In the genomic region with DNA sequence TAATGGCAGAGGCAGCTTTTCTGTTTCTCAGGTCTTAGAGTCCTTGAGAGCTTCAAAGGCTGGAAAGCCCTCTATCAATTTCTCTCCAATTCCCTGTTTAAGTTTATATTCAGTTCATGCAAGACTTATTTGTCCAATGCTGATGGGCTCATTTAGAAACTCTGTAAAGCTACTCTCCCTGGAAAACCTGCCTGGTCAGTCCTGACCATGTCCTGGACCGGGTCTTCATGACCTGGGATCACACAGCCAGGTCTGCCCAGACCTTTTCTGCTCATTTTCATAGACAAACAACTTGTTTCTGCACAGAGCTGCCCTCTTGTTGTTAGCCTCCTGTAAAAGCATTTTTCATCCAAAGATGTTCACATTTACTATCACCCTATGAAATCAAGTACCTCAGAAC, we compare ENCODE assay signal across 31 cellular contexts.
A peak's percentile ranks its signal among the peaks of the same experiment; 100 is the strongest.
DNase-seq lines count a peak whose midpoint lies in the region; ATAC-seq and TF ChIP-seq lines count a peak whose summit lies in the region.
"Had no signal": no experiment of that assay in that cellular context is flagged by ENCODE, and none has a peak within 500 bp of the region (broad histone marks: within the 10 kb centered on the region; RNA-seq: fewer than 3 reads in every experiment).

No MANE protein-coding gene starts in this region.

- H3K4me1 Mint-ChIP-seq in activated T-helper 2 cell treated with anti-CD3 and anti-CD28 coated beads, Interferon-gamma antibody, Interleukin-2, Interleukin-4, amounts not matched to agents 10 μg/mL and 5 μg/mL and 100 μg/mL, durations not matched to agents 14 hours and 24 hours and 36 hours (ENCODE audit: low read depth), result peaks cover 9% of the 10 kb centered on the region
- H3K4me1 Mint-ChIP-seq in stimulated activated effector memory CD8-positive, alpha-beta T cell treated with anti-CD3 and anti-CD28 coated beads, Interleukin-12 subunit alpha, Interleukin-12 subunit beta, amount 100 ng/mL, for 72 hours, result no peaks in the 10 kb centered on the region
- H3K4me1 Mint-ChIP-seq: B cell; CD4-positive, alpha-beta memory T cell; CD4-positive, CD25-positive, alpha-beta regulatory T cell; CD8-positive, alpha-beta memory T cell had no signal

- H3K27me3 Mint-ChIP-seq in activated T-helper 2 cell treated with anti-CD3 and anti-CD28 coated beads, Interferon-gamma antibody, Interleukin-2, Interleukin-4, amounts not matched to agents 10 μg/mL and 5 μg/mL and 100 μg/mL, durations not matched to agents 14 hours and 24 hours and 36 hours (ENCODE audit: low read depth), result no peaks in the 10 kb centered on the region

- DNase-seq in LNCaP clone FGC (ENCODE audit: low read depth), result peak; percentile 51
- no peak for DNase-seq in activated T-helper 2 cell treated with anti-CD3 and anti-CD28 coated beads, Interferon-gamma antibody, Interleukin-2, Interleukin-4, amounts not matched to agents 10 μg/mL and 5 μg/mL and 100 μg/mL, durations not matched to agents 14 hours and 24 hours and 36 hours (ENCODE audit: low spot score)
- no peak for DNase-seq in stimulated activated effector memory CD8-positive, alpha-beta T cell treated with anti-CD3 and anti-CD28 coated beads, Interleukin-12 subunit alpha, Interleukin-12 subunit beta, amount 100 ng/mL, for 72 hours (ENCODE audit: low spot score in 2 of 2)
- no peak for DNase-seq in GM20000 (ENCODE audit: low spot score)
- DNase-seq: 8988T; ACHN; AML-193; BE2C; C1 segment of cervical spinal cord; Caco-2; Calu3; CD4-positive, alpha-beta memory T cell; CD4-positive, alpha-beta T cell; CD4-positive, CD25-positive, alpha-beta regulatory T cell; CD8-positive, alpha-beta memory T cell; CD8-positive, alpha-beta T cell; COR-L47; DMS 273 treated with DMSO at 0.1 percent for 48 hours; DMS153; DMS53; DMS79; DMS79 treated with DMSO at 0.1 percent for 48 hours; DND-41; EL had no signal

- 0 out of 2 replicates have a peak, but pooled peaks have one; percentile 7 for TF ChIP-seq CTCF in LNCaP clone FGC (IDR thresholded peaks at IDR 0.05; ENCODE audit: control insufficient read depth, extremely low read depth, insufficient read depth)
- no peak for TF ChIP-seq CTCF in GM20000 (IDR thresholded peaks at IDR 0.05; ENCODE audit: extremely low read depth, missing control alignments)

- ATAC-seq in stimulated activated effector memory CD8-positive, alpha-beta T cell treated with anti-CD3 and anti-CD28 coated beads, Interleukin-12 subunit alpha, Interleukin-12 subunit beta, amount 100 ng/mL, for 72 hours, result peak; percentile 9
- ATAC-seq in HG03159 (IDR thresholded peaks at IDR 0.05; ENCODE audit: unreplicated experiment) (no peak), HG03342 (IDR thresholded peaks at IDR 0.05; ENCODE audit: unreplicated experiment) (no peak)
- ATAC-seq: A549; CD8-positive, alpha-beta T cell had no signal

- intact Hi-C loops in activated T-helper 2 cell treated with anti-CD3 and anti-CD28 coated beads, Interferon-gamma antibody, Interleukin-2, Interleukin-4, amounts not matched to agents 10 μg/mL and 5 μg/mL and 100 μg/mL, durations not matched to agents 14 hours and 24 hours and 36 hours (cut with micrococcal nuclease), result no loop called here

- no peaks in the 10 kb centered on the region for H3K9me3 Mint-ChIP-seq in activated T-helper 2 cell treated with anti-CD3 and anti-CD28 coated beads, Interferon-gamma antibody, Interleukin-2, Interleukin-4, amounts not matched to agents 10 μg/mL and 5 μg/mL and 100 μg/mL, durations not matched to agents 14 hours and 24 hours and 36 hours
- no peaks in the 10 kb centered on the region for H3K9me3 Mint-ChIP-seq in stimulated activated effector memory CD8-positive, alpha-beta T cell treated with anti-CD3 and anti-CD28 coated beads, Interleukin-12 subunit alpha, Interleukin-12 subunit beta, amount 100 ng/mL, for 72 hours
- H3K9me3 Mint-ChIP-seq: CD4-positive, alpha-beta memory T cell; CD4-positive, alpha-beta T cell; CD4-positive, CD25-positive, alpha-beta regulatory T cell; CD8-positive, alpha-beta memory T cell; CD8-positive, alpha-beta T cell had no signal

- H3K4me3 ChIP-seq in LNCaP clone FGC (ENCODE audit: low read depth, low read length), result no peak overlapping the region
- H3K4me3 ChIP-seq: A549; BLaER1; BLaER1 treated with 17β-estradiol and CSF1 and Interleukin-3, amounts not matched to agents 10 nM and 100 nM had no signal

- no peak overlapping the region for H3K4me3 Mint-ChIP-seq in activated T-helper 2 cell treated with anti-CD3 and anti-CD28 coated beads, Interferon-gamma antibody, Interleukin-2, Interleukin-4, amounts not matched to agents 10 μg/mL and 5 μg/mL and 100 μg/mL, durations not matched to agents 14 hours and 24 hours and 36 hours (ENCODE audit: low read depth)
- no peak overlapping the region for H3K4me3 Mint-ChIP-seq in stimulated activated effector memory CD8-positive, alpha-beta T cell treated with anti-CD3 and anti-CD28 coated beads, Interleukin-12 subunit alpha, Interleukin-12 subunit beta, amount 100 ng/mL, for 72 hours
- H3K4me3 Mint-ChIP-seq: B cell; CD14-positive monocyte; CD4-positive, alpha-beta memory T cell; CD4-positive, alpha-beta T cell; CD4-positive, CD25-positive, alpha-beta regulatory T cell; CD8-positive, alpha-beta memory T cell; CD8-positive, alpha-beta T cell had no signal

- H3K36me3 Mint-ChIP-seq in activated T-helper 2 cell treated with anti-CD3 and anti-CD28 coated beads, Interferon-gamma antibody, Interleukin-2, Interleukin-4, amounts not matched to agents 10 μg/mL and 5 μg/mL and 100 μg/mL, durations not matched to agents 14 hours and 24 hours and 36 hours (ENCODE audit: low read depth), result no peaks in the 10 kb centered on the region
- H3K36me3 Mint-ChIP-seq in stimulated activated effector memory CD8-positive, alpha-beta T cell treated with anti-CD3 and anti-CD28 coated beads, Interleukin-12 subunit alpha, Interleukin-12 subunit beta, amount 100 ng/mL, for 72 hours, result no peaks in the 10 kb centered on the region
- H3K36me3 Mint-ChIP-seq: CD14-positive monocyte; CD4-positive, alpha-beta memory T cell; CD4-positive, CD25-positive, alpha-beta regulatory T cell; CD8-positive, alpha-beta memory T cell; CD8-positive, alpha-beta T cell had no signal

- peak overlapping the region; percentile 13 for H3K27ac Mint-ChIP-seq in activated T-helper 2 cell treated with anti-CD3 and anti-CD28 coated beads, Interferon-gamma antibody, Interleukin-2, Interleukin-4, amounts not matched to agents 10 μg/mL and 5 μg/mL and 100 μg/mL, durations not matched to agents 14 hours and 24 hours and 36 hours
- H3K27ac Mint-ChIP-seq in stimulated activated effector memory CD8-positive, alpha-beta T cell treated with anti-CD3 and anti-CD28 coated beads, Interleukin-12 subunit alpha, Interleukin-12 subunit beta, amount 100 ng/mL, for 72 hours, result no peak overlapping the region
- H3K27ac Mint-ChIP-seq: B cell; CD4-positive, alpha-beta T cell; CD4-positive, CD25-positive, alpha-beta regulatory T cell; CD8-positive, alpha-beta memory T cell; CD8-positive, alpha-beta T cell had no signal
